29 cellular contexts compared by ENCODE assay signal in genomic region chr6:15218401-15218800, GRCh38.
"Had no signal": no experiment of that assay in that cellular context is flagged by ENCODE, and none has a peak within 500 bp of the region (broad histone marks: within the 10 kb centered on the region; RNA-seq: fewer than 3 reads in every experiment).

No MANE protein-coding gene starts in this region.

- H3K4me1 Mint-ChIP-seq: T-helper 17 cell had no signal

- H3K27me3 Mint-ChIP-seq: activated CD8-positive, alpha-beta T cell treated with anti-CD3 and anti-CD28 coated beads for 36 hours; activated naive CD8-positive, alpha-beta T cell; activated T-helper 17 cell treated with anti-CD3 and anti-CD28 coated beads, Interleukin-2, amount 50 U/mL, for 72 hours; effector memory CD8-positive, alpha-beta T cell; T-helper 17 cell had no signal

- H3K27ac Mint-ChIP-seq: activated CD8-positive, alpha-beta T cell treated with anti-CD3 and anti-CD28 coated beads for 36 hours; activated naive CD8-positive, alpha-beta T cell; effector memory CD8-positive, alpha-beta T cell; T-helper 17 cell; T-helper 2 cell treated with Interferon-gamma antibody and Interleukin-4, amounts not matched to agents 5 μg/mL and 100 μg/mL, for 36 hours had no signal

- H3K27me3 ChIP-seq: brain microvascular endothelial cell, esophagus muscularis mucosa, gastroesophageal sphincter, heart right ventricle had no signal

- H3K27ac ChIP-seq: brain microvascular endothelial cell, esophagus muscularis mucosa, gastroesophageal sphincter, heart right ventricle had no signal

- H3K36me3 ChIP-seq: brain microvascular endothelial cell, esophagus muscularis mucosa, gastroesophageal sphincter, heart right ventricle had no signal

- DNase-seq: activated CD4-positive, alpha-beta T cell treated with anti-CD3 and anti-CD28 coated beads for 48 hours; activated CD4-positive, alpha-beta T cell treated with anti-CD3 and anti-CD28 coated beads, Interleukin-2, amount 50 U/mL, for 1 hour; activated CD4-positive, alpha-beta T cell treated with anti-CD3 and anti-CD28 coated beads, Interleukin-2, amount 50 U/mL, for 48 hours; activated CD8-positive, alpha-beta memory T cell treated with anti-CD3 and anti-CD28 coated beads for 24 hours; activated CD8-positive, alpha-beta T cell treated with anti-CD3 and anti-CD28 coated beads for 36 hours; activated effector memory CD4-positive, alpha-beta T cell treated with Interleukin-2 at 50 U/mL for 16 hours; activated gamma-delta T cell treated with Interleukin-2 at 50 U/mL for 16 hours; activated naive CD4-positive, alpha-beta T cell treated with anti-CD3 and anti-CD28 coated beads, Interleukin-2, amount 50 U/mL, for 16 hours; activated naive CD4-positive, alpha-beta T cell treated with Interleukin-2 at 50 U/mL for 16 hours; activated T-cell treated with anti-CD3 and anti-CD28 coated beads, Interleukin-2, amount 50 U/mL, for 4 hours; amniotic stem cell; anterior cingulate cortex; brain microvascular endothelial cell; caudate nucleus; cortex of kidney; dermis blood vessel endothelial cell; effector CD4-positive, alpha-beta T cell; effector memory CD8-positive, alpha-beta T cell; erythroblast; foreskin melanocyte; heart right ventricle; T-helper 1 cell; T-helper 17 cell; T1000 had no signal

- H3K36me3 Mint-ChIP-seq: activated naive CD8-positive, alpha-beta T cell had no signal

- H3K9me3 Mint-ChIP-seq: activated CD8-positive, alpha-beta T cell treated with anti-CD3 and anti-CD28 coated beads for 36 hours; activated T-cell treated with anti-CD3 and anti-CD28 coated beads, Interleukin-2, amount 50 U/mL, for 4 hours; activated T-helper 17 cell treated with anti-CD3 and anti-CD28 coated beads, Interleukin-2, amount 50 U/mL, for 72 hours; effector memory CD8-positive, alpha-beta T cell; T-helper 2 cell treated with Interferon-gamma antibody and Interleukin-4, amounts not matched to agents 5 μg/mL and 100 μg/mL, for 36 hours had no signal

- ATAC-seq: activated CD8-positive, alpha-beta T cell treated with anti-CD3 and anti-CD28 coated beads for 36 hours; activated T-cell treated with anti-CD3 and anti-CD28 coated beads, Interleukin-2, amount 50 U/mL, for 4 hours; activated T-helper 17 cell treated with anti-CD3 and anti-CD28 coated beads, Interleukin-2, amount 50 U/mL, for 72 hours; effector memory CD8-positive, alpha-beta T cell; gastroesophageal sphincter; heart right ventricle; T-helper 17 cell had no signal

- H3K4me3 ChIP-seq: esophagus muscularis mucosa, gastroesophageal sphincter, heart right ventricle had no signal

- H3K4me3 Mint-ChIP-seq: activated CD8-positive, alpha-beta T cell treated with anti-CD3 and anti-CD28 coated beads for 36 hours; activated naive CD8-positive, alpha-beta T cell; activated T-cell treated with anti-CD3 and anti-CD28 coated beads, Interleukin-2, amount 50 U/mL, for 4 hours; activated T-helper 17 cell treated with anti-CD3 and anti-CD28 coated beads, Interleukin-2, amount 50 U/mL, for 72 hours; effector memory CD8-positive, alpha-beta T cell; T-helper 17 cell; T-helper 2 cell treated with Interferon-gamma antibody and Interleukin-4, amounts not matched to agents 5 μg/mL and 100 μg/mL, for 36 hours had no signal
